In the genomic region with DNA sequence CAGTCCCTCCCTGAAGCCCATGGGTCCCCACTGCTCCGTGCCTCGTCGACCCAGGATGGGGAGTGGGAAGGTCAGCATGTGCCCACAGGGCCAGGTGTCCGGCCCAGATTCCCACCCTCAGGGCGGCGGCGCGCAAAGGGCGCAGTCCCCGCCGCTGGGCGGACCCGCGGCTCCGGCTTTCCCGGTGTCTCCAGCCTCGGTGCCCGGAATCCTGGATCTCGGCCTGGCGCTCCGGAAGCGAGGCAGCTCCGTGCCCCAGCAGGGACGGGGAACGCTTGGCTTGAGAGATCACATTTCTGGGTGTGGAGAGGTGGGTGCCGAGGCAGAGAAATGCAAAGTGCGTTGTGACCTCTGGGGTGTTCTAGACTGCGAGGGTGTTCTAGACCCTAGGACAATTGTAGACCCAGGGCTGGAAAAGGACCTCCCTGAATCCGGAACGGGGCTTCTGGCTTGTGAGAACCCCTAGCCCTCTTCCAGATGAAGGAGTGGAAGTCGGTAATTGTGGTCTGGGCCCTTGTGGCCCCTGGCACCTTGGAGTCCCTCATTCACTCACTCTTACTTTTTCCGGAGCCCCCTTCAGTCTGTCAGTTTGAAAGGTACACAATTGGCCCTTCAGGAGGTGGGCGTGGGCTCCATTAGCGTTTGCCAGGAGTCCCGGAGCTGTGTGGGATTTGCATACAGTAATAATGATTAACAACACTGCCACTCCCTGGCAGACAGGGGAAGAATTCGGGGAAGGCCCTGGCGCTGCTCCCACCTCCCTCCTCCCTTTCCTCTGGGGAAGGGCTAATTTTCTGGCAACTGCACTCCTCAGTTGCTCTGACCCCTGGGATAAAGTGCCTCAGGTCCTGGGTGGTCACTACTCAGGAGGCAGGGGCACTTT, we compare ENCODE assay signal across 1 cellular context.
TF ChIP-seq lines count a peak whose summit lies in the region.

No MANE protein-coding gene starts in this region.

TF ChIP-seq in HEK293, 187 proteins besides CTCF, POLR2A, EP300 and RAD21 (continued from another document and continues in another):
- no peak for TF ChIP-seq ZNF202 (tag by site-specific recombination; IDR thresholded peaks at IDR 0.05; ENCODE audit: borderline replicate concordance)
- TF ChIP-seq ZNF48 (tag by site-specific recombination; IDR thresholded peaks at IDR 0.05), result no peak
- TF ChIP-seq ZFP3 (tag by site-specific recombination; IDR thresholded peaks at IDR 0.05; ENCODE audit: low read depth), result no peak
- no peak for TF ChIP-seq ZNF768 (tag by site-specific recombination; IDR thresholded peaks at IDR 0.05)
- TF ChIP-seq, protein P1, sequence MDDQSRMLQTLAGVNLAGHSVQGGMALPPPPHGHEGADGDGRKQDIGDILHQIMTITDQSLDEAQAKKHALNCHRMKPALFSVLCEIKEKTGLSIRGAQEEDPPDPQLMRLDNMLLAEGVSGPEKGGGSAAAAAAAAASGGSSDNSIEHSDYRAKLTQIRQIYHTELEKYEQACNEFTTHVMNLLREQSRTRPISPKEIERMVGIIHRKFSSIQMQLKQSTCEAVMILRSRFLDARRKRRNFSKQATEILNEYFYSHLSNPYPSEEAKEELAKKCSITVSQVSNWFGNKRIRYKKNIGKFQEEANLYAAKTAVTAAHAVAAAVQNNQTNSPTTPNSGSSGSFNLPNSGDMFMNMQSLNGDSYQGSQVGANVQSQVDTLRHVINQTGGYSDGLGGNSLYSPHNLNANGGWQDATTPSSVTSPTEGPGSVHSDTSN (CRISPR knock-in tag; IDR thresholded peaks at IDR 0.05), result peak; percentile 67; the same call in 1 of the 2 replicates
- TF ChIP-seq ZBTB44 (tag by site-specific recombination; IDR thresholded peaks at IDR 0.05), result no peak
- no peak for TF ChIP-seq ZFP41 (tag by site-specific recombination; IDR thresholded peaks at IDR 0.05; ENCODE audit: borderline replicate concordance)
- TF ChIP-seq, protein P2, sequence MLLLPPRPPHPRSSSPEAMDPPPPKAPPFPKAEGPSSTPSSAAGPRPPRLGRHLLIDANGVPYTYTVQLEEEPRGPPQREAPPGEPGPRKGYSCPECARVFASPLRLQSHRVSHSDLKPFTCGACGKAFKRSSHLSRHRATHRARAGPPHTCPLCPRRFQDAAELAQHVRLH (tag by site-specific recombination; IDR thresholded peaks at IDR 0.05), result no peak
- TF ChIP-seq ZNF223 (tag by site-specific recombination; IDR thresholded peaks at IDR 0.05), result no peak
- no peak for TF ChIP-seq ZNF138 (tag by site-specific recombination; IDR thresholded peaks at IDR 0.05; ENCODE audit: borderline replicate concordance)
- no peak for TF ChIP-seq ZNF146 (tag by site-specific recombination; IDR thresholded peaks at IDR 0.05)
- no peak for TF ChIP-seq ZNF37A (tag by site-specific recombination; IDR thresholded peaks at IDR 0.05)
- TF ChIP-seq SCRT2 (tag by site-specific recombination; IDR thresholded peaks at IDR 0.05), result no peak
- no peak for TF ChIP-seq ZBTB26 (tag by site-specific recombination; optimal IDR thresholded peaks at IDR 0.05)
- no peak; the same call in 1 of the 2 replicates for TF ChIP-seq KLF17 (tag by site-specific recombination; IDR thresholded peaks at IDR 0.05)
- TF ChIP-seq ZNF221 (tag by site-specific recombination; IDR thresholded peaks at IDR 0.05; ENCODE audit: borderline replicate concordance), result no peak
- TF ChIP-seq, protein P3, sequence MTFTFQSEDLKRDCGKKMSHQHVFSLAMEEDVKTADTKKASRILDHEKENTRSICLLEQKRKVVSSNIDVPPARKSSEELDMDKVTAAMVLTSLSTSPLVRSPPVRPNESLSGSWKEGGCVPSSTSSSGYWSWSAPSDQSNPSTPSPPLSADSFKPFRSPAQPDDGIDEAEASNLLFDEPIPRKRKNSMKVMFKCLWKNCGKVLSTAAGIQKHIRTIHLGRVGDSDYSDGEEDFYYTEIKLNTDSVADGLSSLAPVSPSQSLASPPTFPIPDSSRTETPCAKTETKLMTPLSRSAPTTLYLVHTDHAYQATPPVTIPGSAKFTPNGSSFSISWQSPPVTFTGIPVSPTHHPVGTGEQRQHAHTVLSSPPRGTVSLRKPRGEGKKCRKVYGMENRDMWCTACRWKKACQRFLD (tag by site-specific recombination; IDR thresholded peaks at IDR 0.05), result no peak
- no peak for TF ChIP-seq ZNF280D (tag by site-specific recombination; IDR thresholded peaks at IDR 0.05)
- no peak for TF ChIP-seq ZNF23 (tag by site-specific recombination; IDR thresholded peaks at IDR 0.05; ENCODE audit: borderline replicate concordance)
- peak; percentile 66; the same call in 1 of the 2 replicates for TF ChIP-seq ZBTB10 (tag by site-specific recombination; IDR thresholded peaks at IDR 0.05)
- no peak for TF ChIP-seq MEIS1 (CRISPR knock-in tag; IDR thresholded peaks at IDR 0.05; ENCODE audit: borderline replicate concordance)
- TF ChIP-seq TRIM28 (IDR thresholded peaks at IDR 0.05; ENCODE audit: borderline replicate concordance, low read length), result no peak
- TF ChIP-seq ZNF621 (tag by site-specific recombination; IDR thresholded peaks at IDR 0.05), result no peak
- no peak for TF ChIP-seq ZNF791 (tag by site-specific recombination; IDR thresholded peaks at IDR 0.05)
- TF ChIP-seq ZNF121 (tag by site-specific recombination; IDR thresholded peaks at IDR 0.05), result no peak
- no peak for TF ChIP-seq ZNF777 (tag by site-specific recombination; IDR thresholded peaks at IDR 0.05; ENCODE audit: borderline replicate concordance)
- TF ChIP-seq ZXDB (tag by site-specific recombination; IDR thresholded peaks at IDR 0.05), result no peak
- 0 out of 2 replicates have a peak, but pooled peaks have one; percentile 26 for TF ChIP-seq ZSCAN4 (tag by site-specific recombination; IDR thresholded peaks at IDR 0.05)
- TF ChIP-seq ZBTB17 (tag by site-specific recombination; IDR thresholded peaks at IDR 0.05), result peak; percentile 72
- no peak for TF ChIP-seq REPIN1 (tag by site-specific recombination; IDR thresholded peaks at IDR 0.05; ENCODE audit: low read depth)
- TF ChIP-seq ZNF140 (tag by site-specific recombination; IDR thresholded peaks at IDR 0.05), result no peak
- TF ChIP-seq, protein P4, sequence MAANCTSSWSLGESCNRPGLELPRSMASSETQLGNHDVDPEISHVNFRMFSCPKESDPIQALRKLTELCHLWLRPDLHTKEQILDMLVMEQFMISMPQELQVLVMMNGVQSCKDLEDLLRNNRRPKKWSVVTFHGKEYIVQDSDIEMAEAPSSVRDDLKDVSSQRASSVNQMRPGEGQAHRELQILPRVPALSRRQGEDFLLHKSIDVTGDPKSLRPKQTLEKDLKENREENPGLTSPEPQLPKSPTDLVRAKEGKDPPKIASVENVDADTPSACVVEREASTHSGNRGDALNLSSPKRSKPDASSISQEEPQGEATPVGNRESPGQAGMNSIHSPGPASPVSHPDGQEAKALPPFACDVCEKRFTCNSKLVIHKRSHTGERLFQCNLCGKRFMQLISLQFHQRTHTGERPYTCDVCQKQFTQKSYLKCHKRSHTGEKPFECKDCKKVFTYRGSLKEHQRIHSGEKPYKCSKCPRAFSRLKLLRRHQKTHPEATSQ (tag by site-specific recombination; IDR thresholded peaks at IDR 0.05), result no peak
- TF ChIP-seq HOXC10 (CRISPR knock-in tag; IDR thresholded peaks at IDR 0.05), result no peak
- TF ChIP-seq, protein P5, sequence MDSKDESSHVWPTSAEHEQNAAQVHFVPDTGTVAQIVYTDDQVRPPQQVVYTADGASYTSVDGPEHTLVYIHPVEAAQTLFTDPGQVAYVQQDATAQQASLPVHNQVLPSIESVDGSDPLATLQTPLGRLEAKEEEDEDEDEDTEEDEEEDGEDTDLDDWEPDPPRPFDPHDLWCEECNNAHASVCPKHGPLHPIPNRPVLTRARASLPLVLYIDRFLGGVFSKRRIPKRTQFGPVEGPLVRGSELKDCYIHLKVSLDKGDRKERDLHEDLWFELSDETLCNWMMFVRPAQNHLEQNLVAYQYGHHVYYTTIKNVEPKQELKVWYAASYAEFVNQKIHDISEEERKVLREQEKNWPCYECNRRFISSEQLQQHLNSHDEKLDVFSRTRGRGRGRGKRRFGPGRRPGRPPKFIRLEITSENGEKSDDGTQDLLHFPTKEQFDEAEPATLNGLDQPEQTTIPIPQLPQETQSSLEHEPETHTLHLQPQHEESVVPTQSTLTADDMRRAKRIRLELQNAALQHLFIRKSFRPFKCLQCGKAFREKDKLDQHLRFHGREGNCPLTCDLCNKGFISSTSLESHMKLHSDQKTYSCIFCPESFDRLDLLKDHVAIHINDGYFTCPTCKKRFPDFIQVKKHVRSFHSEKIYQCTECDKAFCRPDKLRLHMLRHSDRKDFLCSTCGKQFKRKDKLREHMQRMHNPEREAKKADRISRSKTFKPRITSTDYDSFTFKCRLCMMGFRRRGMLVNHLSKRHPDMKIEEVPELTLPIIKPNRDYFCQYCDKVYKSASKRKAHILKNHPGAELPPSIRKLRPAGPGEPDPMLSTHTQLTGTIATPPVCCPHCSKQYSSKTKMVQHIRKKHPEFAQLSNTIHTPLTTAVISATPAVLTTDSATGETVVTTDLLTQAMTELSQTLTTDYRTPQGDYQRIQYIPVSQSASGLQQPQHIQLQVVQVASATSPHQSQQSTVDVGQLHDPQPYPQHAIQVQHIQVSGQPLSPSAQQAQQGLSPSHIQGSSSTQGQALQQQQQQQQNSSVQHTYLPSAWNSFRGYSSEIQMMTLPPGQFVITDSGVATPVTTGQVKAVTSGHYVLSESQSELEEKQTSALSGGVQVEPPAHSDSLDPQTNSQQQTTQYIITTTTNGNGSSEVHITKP (tag by site-specific recombination; IDR thresholded peaks at IDR 0.05), result 0 out of 2 replicates have a peak, but pooled peaks have one; percentile 57
- TF ChIP-seq IKZF3 (tag by site-specific recombination; IDR thresholded peaks at IDR 0.05), result peak; percentile 85
